Comparison of ENCODE assay signal across 24 cellular contexts in the genomic region with DNA sequence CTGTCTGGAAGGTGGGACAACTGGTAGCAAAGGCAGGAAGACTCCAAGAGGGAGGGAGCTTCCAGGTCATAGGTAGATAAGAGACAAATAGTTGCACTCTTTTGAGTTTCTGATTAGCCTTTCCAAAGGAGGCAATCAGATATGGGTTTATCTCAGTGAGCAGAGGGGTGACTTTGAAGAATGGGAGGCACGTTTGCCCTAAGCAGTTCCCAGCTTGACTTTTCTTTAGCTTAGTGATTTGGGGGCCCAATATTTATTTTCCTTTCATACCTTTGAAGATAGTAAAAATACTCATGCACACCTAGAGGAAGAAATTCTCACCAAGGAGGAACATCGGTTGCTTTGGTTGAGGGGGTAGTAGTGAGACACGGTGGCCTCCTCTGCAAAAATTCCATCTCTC.
DNase-seq lines count a peak whose midpoint lies in the region; ATAC-seq, FAIRE-seq and TF ChIP-seq lines count a peak whose summit lies in the region.
"Had no signal": no experiment of that assay in that cellular context is flagged by ENCODE, and none has a peak within 500 bp of the region (broad histone marks: within the 10 kb centered on the region; RNA-seq: fewer than 3 reads in every experiment).

No MANE protein-coding gene starts in this region.

- DNase-seq in DND-41: no peak
- DNase-seq in bronchial epithelial cell (ENCODE audit: low read depth): no peak
- no peak for DNase-seq in stomach
- no peak for DNase-seq in Right ventricle myocardium inferior (ENCODE audit: missing footprints)
- no peak for DNase-seq in T-helper 17 cell
- DNase-seq: 8988T; ACHN; BE2C; C1 segment of cervical spinal cord; Calu3; CD4-positive, alpha-beta memory T cell; CD4-positive, CD25-positive, alpha-beta regulatory T cell; CD8-positive, alpha-beta memory T cell; COR-L47; DMS79 treated with DMSO at 0.1 percent for 48 hours; EL; GDM1 had no signal

- H3K27me3 ChIP-seq in DND-41 (ENCODE audit: insufficient read depth, low read length, poor library complexity) (no peaks in the 10 kb centered on the region), bronchial epithelial cell (ENCODE audit: control insufficient read depth, insufficient read depth, low read length) (no peaks in the 10 kb centered on the region), stomach (no peaks in the 10 kb centered on the region)
- H3K27me3 ChIP-seq: BE2C, BLaER1 had no signal

- H3K36me3 ChIP-seq in DND-41 (ENCODE audit: insufficient read depth, low read length): no peaks in the 10 kb centered on the region
- H3K36me3 ChIP-seq in bronchial epithelial cell (ENCODE audit: control insufficient read depth, insufficient read depth, low read length): no peaks in the 10 kb centered on the region
- no peaks in the 10 kb centered on the region for H3K36me3 ChIP-seq in stomach
- H3K36me3 ChIP-seq: BE2C, BLaER1 had no signal

- FAIRE-seq in bronchial epithelial cell (lab: Jason Lieb, UNC): peak; percentile 83
- FAIRE-seq: A204.1, D721Med, GM12878, GM12892, GM18507 had no signal

- H2AFZ ChIP-seq in DND-41 (ENCODE audit: low read depth, low read length): no peak overlapping the region

- TF ChIP-seq CTCF in DND-41 (IDR thresholded peaks at IDR 0.05; ENCODE audit: borderline replicate concordance, extremely low read depth, low read length, poor library complexity, severe bottlenecking) (no peak), bronchial epithelial cell (IDR thresholded peaks at IDR 0.05; ENCODE audit: insufficient read depth, low read length, severe bottlenecking) (no peak), stomach (IDR thresholded peaks at IDR 0.05) (no peak)

- peaks cover 54% of the 10 kb centered on the region for H3K4me1 ChIP-seq in DND-41 (ENCODE audit: insufficient read depth, low read length)
- H3K4me1 ChIP-seq in stomach: peaks cover 0 to 30% (median 11%) of the 10 kb centered on the region in 4 donors
- H3K4me1 ChIP-seq: BE2C had no signal

- H3K27ac ChIP-seq in DND-41 (ENCODE audit: low read length) (0 out of 2 replicates have a peak overlapping the region, but pooled peaks have one; percentile 8), stomach (no peak overlapping the region)
- H3K27ac ChIP-seq: BLaER1 had no signal

- H4K20me1 ChIP-seq in DND-41 (ENCODE audit: insufficient read depth, low read length): no peaks in the 10 kb centered on the region
- H4K20me1 ChIP-seq: BLaER1 had no signal

- no peak for TF ChIP-seq EP300 in stomach (IDR thresholded peaks at IDR 0.05)

- intact Hi-C loops in stomach (cut with DNase I; ENCODE audit: low total_unique reads): no loop called here
- intact Hi-C loops in Right ventricle myocardium inferior (cut with DNase I): no loop called here

- H3K27me3 Mint-ChIP-seq in T-helper 17 cell: peaks cover 29% of the 10 kb centered on the region

- peaks cover 5% of the 10 kb centered on the region for H3K4me1 Mint-ChIP-seq in T-helper 17 cell
- H3K4me1 Mint-ChIP-seq: CD4-positive, CD25-positive, alpha-beta regulatory T cell; CD8-positive, alpha-beta memory T cell had no signal

- ATAC-seq in DND-41 (ENCODE audit: insufficient read depth, low read depth) (no peak), Right ventricle myocardium inferior (no peak), T-helper 17 cell (no peak)
- ATAC-seq: GM12878 had no signal

- no peak overlapping the region for H3K4me3 Mint-ChIP-seq in T-helper 17 cell
- H3K4me3 Mint-ChIP-seq: CD14-positive monocyte; CD4-positive, alpha-beta memory T cell; CD4-positive, CD25-positive, alpha-beta regulatory T cell; CD8-positive, alpha-beta memory T cell had no signal

- H3K36me3 Mint-ChIP-seq in T-helper 17 cell (ENCODE audit: low read depth): no peaks in the 10 kb centered on the region
- H3K36me3 Mint-ChIP-seq: CD14-positive monocyte; CD4-positive, alpha-beta memory T cell; CD4-positive, CD25-positive, alpha-beta regulatory T cell had no signal

- no peaks in the 10 kb centered on the region for H3K79me2 ChIP-seq in DND-41 (ENCODE audit: insufficient read depth, low read length)

- WGBS in stomach, 5 donors: 27 to 72% (median 55%) methylated on average over 3 of the region's 3 CpGs

- no peak overlapping the region for H3K4me2 ChIP-seq in DND-41 (ENCODE audit: insufficient read depth, low read length)
- H3K4me2 ChIP-seq: BLaER1 had no signal

- no peak overlapping the region for H3K9ac ChIP-seq in DND-41 (ENCODE audit: low read depth, low read length)
- H3K9ac ChIP-seq: BLaER1 had no signal

- H3K9me3 ChIP-seq in DND-41 (ENCODE audit: insufficient read depth, low read length, severe bottlenecking) (peaks cover 3% of the 10 kb centered on the region), stomach (peaks cover 0 to 7% (median 0%) of the 10 kb centered on the region in 4 donors), T-helper 17 cell (ENCODE audit: control insufficient read depth, low read length, poor library complexity, severe bottlenecking) (no peaks in the 10 kb centered on the region)
- H3K9me3 ChIP-seq: BE2C had no signal

- no peak for TF ChIP-seq POLR2A in stomach (IDR thresholded peaks at IDR 0.05)

- H3K27ac Mint-ChIP-seq in T-helper 17 cell: no peak overlapping the region
- H3K27ac Mint-ChIP-seq: CD14-positive monocyte; CD4-positive, alpha-beta memory T cell; CD8-positive, alpha-beta memory T cell had no signal

- H3K4me3 ChIP-seq in DND-41 (ENCODE audit: low read depth in 1 of 2, low read length in 2 of 2) (no peak overlapping the region), bronchial epithelial cell (ENCODE audit: low read depth, low read length) (no peak overlapping the region), stomach (no peak overlapping the region)
- H3K4me3 ChIP-seq: BLaER1, GM12878 had no signal
